ENCODE assay signal across 25 cellular contexts in genomic region chr11:118900535-118901384, GRCh38. TPM values are rescaled to one million over a fixed set of nuclear protein-coding genes. Genes with fewer than 3 reads are reported as not detected.
DNase-seq lines count a peak whose midpoint lies in the region; ATAC-seq, FAIRE-seq and TF ChIP-seq lines count a peak whose summit lies in the region.
"Had no signal": no experiment of that assay in that cellular context is flagged by ENCODE, and none has a peak within 500 bp of the region (broad histone marks: within the 10 kb centered on the region; RNA-seq: fewer than 3 reads in every experiment).

No MANE protein-coding gene starts in this region.

- H3K9ac ChIP-seq in stomach smooth muscle (ENCODE audit: low read length in 2 of 2) = no peak overlapping the region

- H3K36me3 ChIP-seq in stomach smooth muscle (ENCODE audit: control insufficient read depth in 2 of 2, insufficient read depth in 2 of 2, low read length in 2 of 2) (peaks cover 30 to 37% of the 10 kb centered on the region in 2 donors), lower lobe of right lung (peaks cover 90% of the 10 kb centered on the region)

- H3K4me1 Mint-ChIP-seq in T-helper 17 cell = peaks cover 25% of the 10 kb centered on the region
- H3K4me1 Mint-ChIP-seq in effector memory CD8-positive, alpha-beta T cell (ENCODE audit: low read depth in 2 of 2) = peaks cover 14 to 28% of the 10 kb centered on the region in 2 donors

- H3K4me3 ChIP-seq in stomach smooth muscle (ENCODE audit: low read length in 2 of 2) = no peak overlapping the region
- no peak overlapping the region for H3K4me3 ChIP-seq in lower lobe of right lung
- H3K4me3 ChIP-seq: hepatocyte, skin epidermis had no signal

- no peaks in the 10 kb centered on the region for H3K27me3 ChIP-seq in stomach smooth muscle (ENCODE audit: control insufficient read depth in 1 of 2, insufficient read depth in 2 of 2, low read length in 2 of 2)
- H3K27me3 ChIP-seq in lower lobe of right lung (ENCODE audit: low read depth) = no peaks in the 10 kb centered on the region
- H3K27me3 ChIP-seq: brain microvascular endothelial cell, foreskin keratinocyte, hepatocyte had no signal

- ATAC-seq in Right ventricle myocardium inferior (no peak), T-helper 17 cell (no peak), lower lobe of right lung (no peak)
- ATAC-seq in effector memory CD8-positive, alpha-beta T cell (replicated peaks) = no peak
- ATAC-seq: foreskin keratinocyte had no signal

- H3K27ac Mint-ChIP-seq in T-helper 17 cell = peak overlapping the region; percentile 84
- peak overlapping the region; percentile 73 to 98 for H3K27ac Mint-ChIP-seq in effector memory CD8-positive, alpha-beta T cell
- H3K27ac Mint-ChIP-seq: activated naive CD8-positive, alpha-beta T cell treated with anti-CD3 and anti-CD28 coated beads, Interleukin-2, amount 10 ng/mL, durations not matched to agents 7 days and 5 days; progenitor cell of endocrine pancreas had no signal

- DNase-seq in Right ventricle myocardium inferior (ENCODE audit: missing footprints) = peak; percentile 53
- no peak for DNase-seq in cardiac septum (ENCODE audit: low spot score)
- no peak for DNase-seq in T-helper 17 cell
- no peak for DNase-seq in effector memory CD8-positive, alpha-beta T cell
- DNase-seq in urothelium cell line (ENCODE audit: low spot score) = no peak
- DNase-seq in lower lobe of right lung = no peak
- no peak for DNase-seq in caudate nucleus (lab: John Stamatoyannopoulos, UW)
- DNase-seq: ACHN; activated CD4-positive, alpha-beta T cell treated with anti-CD3 and anti-CD28 coated beads, Interleukin-2, amount 50 U/mL, for 1 hour; activated naive CD8-positive, alpha-beta T cell treated with anti-CD3 and anti-CD28 coated beads, Interleukin-2, amount 10 ng/mL, durations not matched to agents 7 days and 5 days; brain microvascular endothelial cell; dermis blood vessel endothelial cell; foreskin keratinocyte; NCI-H2081 treated with DMSO at 0.1 percent for 48 hours; NCI-H524; Right ventricle myocardium superior; stimulated activated CD4-positive, alpha-beta T cell treated with anti-CD3 and anti-CD28 coated beads, Interleukin-2, amount 100 ng/mL, for 48 hours had no signal

- peaks cover 2% of the 10 kb centered on the region for H3K36me3 Mint-ChIP-seq in T-helper 17 cell (ENCODE audit: low read depth)
- H3K36me3 Mint-ChIP-seq in effector memory CD8-positive, alpha-beta T cell (ENCODE audit: insufficient read depth) = peaks cover 96% of the 10 kb centered on the region

- H3K27me3 Mint-ChIP-seq in T-helper 17 cell = no peaks in the 10 kb centered on the region
- no peaks in the 10 kb centered on the region for H3K27me3 Mint-ChIP-seq in effector memory CD8-positive, alpha-beta T cell
- H3K27me3 Mint-ChIP-seq: activated naive CD8-positive, alpha-beta T cell treated with anti-CD3 and anti-CD28 coated beads, Interleukin-2, amount 10 ng/mL, durations not matched to agents 7 days and 5 days; progenitor cell of endocrine pancreas had no signal

- H3K4me1 ChIP-seq in stomach smooth muscle (ENCODE audit: control insufficient read depth, insufficient read depth, low read length) (peaks cover 24% of the 10 kb centered on the region), lower lobe of right lung (peaks cover 9% of the 10 kb centered on the region)
- H3K4me1 ChIP-seq: foreskin keratinocyte had no signal

- intact Hi-C loops in Right ventricle myocardium inferior (cut with DNase I) = loop anchor here (10.0 kb wide), 1 partner anchor 206 kb away; no protein-coding TSS in a partner anchor
- intact Hi-C loops in cardiac septum (cut with DNase I) = no loop called here
- intact Hi-C loops in lower lobe of right lung (cut with DNase I) = no loop called here

- TF ChIP-seq CTCF in lower lobe of right lung (IDR thresholded peaks at IDR 0.05) = no peak

- FAIRE-seq in urothelium cell line (lab: Jason Lieb, UNC) = no peak
- FAIRE-seq: islet of Langerhans had no signal

- H3K4me3 Mint-ChIP-seq in T-helper 17 cell = no peak overlapping the region
- H3K4me3 Mint-ChIP-seq in effector memory CD8-positive, alpha-beta T cell = no peak overlapping the region
- H3K4me3 Mint-ChIP-seq: activated naive CD8-positive, alpha-beta T cell treated with anti-CD3 and anti-CD28 coated beads, Interleukin-2, amount 10 ng/mL, durations not matched to agents 7 days and 5 days had no signal

- H3K9me3 ChIP-seq in T-helper 17 cell (ENCODE audit: control insufficient read depth, low read length, poor library complexity, severe bottlenecking) (no peaks in the 10 kb centered on the region), stomach smooth muscle (ENCODE audit: control insufficient read depth in 2 of 2, low read length in 2 of 2) (no peaks in the 10 kb centered on the region), lower lobe of right lung (no peaks in the 10 kb centered on the region)

- H3K9me3 Mint-ChIP-seq in effector memory CD8-positive, alpha-beta T cell = no peaks in the 10 kb centered on the region
- H3K9me3 Mint-ChIP-seq: activated naive CD8-positive, alpha-beta T cell treated with anti-CD3 and anti-CD28 coated beads, Interleukin-2, amount 10 ng/mL, durations not matched to agents 7 days and 5 days had no signal

- H3K27ac ChIP-seq in stomach smooth muscle (ENCODE audit: low read length) (peak overlapping the region; percentile 55), lower lobe of right lung (no peak overlapping the region), caudate nucleus (ENCODE audit: low read depth, low read length) (no peak overlapping the region)
- H3K27ac ChIP-seq: brain microvascular endothelial cell, foreskin keratinocyte, hepatocyte, skin epidermis had no signal

RNA-seq across cellular contexts. Expression of gene CXCR5, which starts 17.1 kb away (rescaled TPM):
- not detected for total RNA-seq in Right ventricle myocardium inferior
- not detected for total RNA-seq in cardiac septum
- 10 to 100 TPM; 11.1 to 15.0 TPM for total RNA-seq in T-helper 17 cell
- 0.09 TPM for total RNA-seq in lower lobe of right lung
- total RNA-seq: Daoy, dermis blood vessel endothelial cell, epithelial cell of proximal tubule, foreskin keratinocyte, hepatocyte, lung microvascular endothelial cell, progenitor cell of endocrine pancreas, Right ventricle myocardium superior had no signal

RNA-seq across cellular contexts. Expression of gene BCL9L, which starts 25.0 kb away (rescaled TPM):
- total RNA-seq in Right ventricle myocardium inferior (44.5 TPM), cardiac septum (41.4 TPM), T-helper 17 cell (100 to 1,000 TPM; 186 to 204 TPM), lower lobe of right lung (48.9 TPM)

RNA-seq across cellular contexts. Expression of gene UPK2, which starts 55.3 kb away (rescaled TPM):
- total RNA-seq in Right ventricle myocardium inferior = not detected
- not detected for total RNA-seq in cardiac septum
- not detected for total RNA-seq in T-helper 17 cell
- total RNA-seq in lower lobe of right lung = not detected
- total RNA-seq: Daoy, dermis blood vessel endothelial cell, epithelial cell of proximal tubule, lung microvascular endothelial cell, Right ventricle myocardium superior had no signal

Comparison
In these comparisons a context has a peak if more than half of its experiments do, and no peak if none do; other contexts are left out.
1. RNA of gene CXCR5, which starts 17.1 kb away (total RNA-seq): 11.1 to 15.0 TPM in T-helper 17 cell; 0.09 TPM in lower lobe of right lung (single experiment), not detected in cardiac septum (single experiment) and not detected in Right ventricle myocardium inferior (single experiment); every median in the first group is over 10 times any median in the second.